In the genomic region with DNA sequence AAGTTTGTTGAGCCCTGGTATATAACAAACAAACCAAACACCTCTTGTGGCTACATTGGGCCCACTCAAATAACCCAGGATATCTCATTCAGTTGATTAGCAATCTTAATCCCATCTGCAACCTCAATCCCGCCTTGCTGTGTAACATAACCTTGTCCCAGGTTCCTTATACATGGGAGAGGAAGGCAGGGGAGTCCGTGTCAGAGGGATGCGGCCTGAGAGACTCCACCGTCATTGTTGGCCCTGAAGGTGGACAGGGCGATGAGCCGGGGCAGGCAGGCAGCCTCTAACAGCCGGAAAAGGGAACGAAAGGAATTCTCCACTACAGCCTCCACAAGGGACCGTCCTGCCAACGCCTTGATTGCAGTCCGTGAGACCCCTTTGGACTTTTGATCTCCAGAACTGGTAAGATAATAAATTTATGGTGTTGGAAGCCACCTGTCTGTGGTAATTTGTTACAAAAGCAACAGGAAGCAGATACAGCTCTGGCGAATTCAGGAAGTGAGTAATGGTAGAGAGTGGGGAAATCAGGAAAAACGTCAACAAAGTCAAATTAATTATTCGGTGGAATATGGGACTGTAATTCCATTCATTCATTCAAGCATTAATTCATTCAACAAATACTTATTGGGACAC, we compare ENCODE assay signal across 26 cellular contexts.
DNase-seq lines count a peak whose midpoint lies in the region; TF ChIP-seq lines count a peak whose summit lies in the region.
"Had no signal": no experiment of that assay in that cellular context is flagged by ENCODE, and none has a peak within 500 bp of the region (broad histone marks: within the 10 kb centered on the region; RNA-seq: fewer than 3 reads in every experiment).

No MANE protein-coding gene starts in this region.

- H3K4me1 ChIP-seq in PC-9 (replicated peaks; ENCODE audit: insufficient read depth), result peaks cover 16% of the 10 kb centered on the region
- H3K4me1 ChIP-seq: esophagus muscularis mucosa, psoas muscle, stomach, upper lobe of right lung had no signal

- H3K4me2 ChIP-seq in PC-9, result peak overlapping the region; percentile 20; the same call in 1 of the 2 replicates
- H3K4me2 ChIP-seq: smooth muscle cell had no signal

- POLR2A ChIA-PET in PC-9 (lab: Charles Lee; ENCODE audit: unreplicated experiment), result no interaction called here

- H3F3A ChIP-seq in PC-9 (ENCODE audit: insufficient read depth, low read depth), result no peaks in the 10 kb centered on the region

- H3K9me3 ChIP-seq in PC-9 (ENCODE audit: insufficient read depth, low read depth), result no peaks in the 10 kb centered on the region
- H3K9me3 ChIP-seq in MG63, result no peaks in the 10 kb centered on the region; the same call in 1 of the 2 replicates
- H3K9me3 ChIP-seq: esophagus muscularis mucosa, psoas muscle, stomach, upper lobe of right lung had no signal

- H3K27me3 ChIP-seq in PC-9 (ENCODE audit: insufficient read depth, low read depth), result no peaks in the 10 kb centered on the region
- no peaks in the 10 kb centered on the region for H3K27me3 ChIP-seq in MG63
- H3K27me3 ChIP-seq: upper lobe of right lung had no signal

- no peak for TF ChIP-seq CTCF in PC-9 (conservative IDR thresholded peaks at IDR 0.05)
- no peak for TF ChIP-seq CTCF in epithelial cell of esophagus (IDR thresholded peaks at IDR 0.05; ENCODE audit: insufficient read depth, low read depth, low read length, missing control alignments)

- intact Hi-C loops in PC-9 (cut with micrococcal nuclease; ENCODE audit: unreplicated experiment), result no loop called here

- no peaks in the 10 kb centered on the region for H3K9me2 ChIP-seq in PC-9 (ENCODE audit: insufficient read depth)

- H3K36me3 ChIP-seq in PC-9 (ENCODE audit: low read depth) (no peaks in the 10 kb centered on the region), MG63 (no peaks in the 10 kb centered on the region)
- H3K36me3 ChIP-seq: esophagus muscularis mucosa, stomach, upper lobe of right lung had no signal

- H3K4me3 ChIP-seq in PC-9, result no peak overlapping the region
- H3K4me3 ChIP-seq in epithelial cell of esophagus (ENCODE audit: low read length), result no peak overlapping the region
- H3K4me3 ChIP-seq in MG63, result no peak overlapping the region
- H3K4me3 ChIP-seq: esophagus muscularis mucosa, psoas muscle, SK-N-MC, smooth muscle cell, stomach, upper lobe of right lung had no signal

- BruUV-seq in PC-9 (replicated peaks; lab: Mats Ljungman, UMichigan), result no TSS peak

- no peaks in the 10 kb centered on the region for H3K79me2 ChIP-seq in PC-9 (ENCODE audit: low read depth)

- H2AFZ ChIP-seq in PC-9, result no peak overlapping the region

- CTCF ChIA-PET in PC-9 (lab: Charles Lee), result no interaction called here

- H3K27ac ChIP-seq in PC-9, result no peak overlapping the region
- H3K27ac ChIP-seq: esophagus muscularis mucosa, psoas muscle, SK-N-MC, stomach, upper lobe of right lung had no signal

- H4K20me1 ChIP-seq in PC-9 (ENCODE audit: insufficient read depth), result no peaks in the 10 kb centered on the region

- peak; percentile 60 for DNase-seq in HT1080 (ENCODE audit: low read depth)
- peak in 1 of 2 experiments; percentile 42 for DNase-seq in PC-9
- DNase-seq in epithelial cell of esophagus (ENCODE audit: low read depth), result peak; percentile 41
- DNase-seq in non-pigmented ciliary epithelial cell (ENCODE audit: low read depth), result peak; percentile 11
- no peak for DNase-seq in SIG-M5 (lab: John Stamatoyannopoulos, UW)
- no peak for DNase-seq in MG63
- no peak for DNase-seq in DMS53 treated with DMSO at 0.1 percent for 48 hours (lab: John Stamatoyannopoulos, UW; ENCODE audit: unreplicated experiment)
- DNase-seq: activated CD4-positive, CD25-positive, alpha-beta regulatory T cell; activated CD8-positive, alpha-beta T cell treated with anti-CD3 and anti-CD28 coated beads for 36 hours; AML-193; amygdala; DND-41; effector CD4-positive, alpha-beta T cell; head of caudate nucleus; midbrain; NCI-H1048; NCI-H2081; NCI-H446 treated with DMSO at 0.1 percent for 48 hours; NK-92 treated with Interleukin-12 subunit alpha and Interleukin-12 subunit beta, amount 100 ng/mL, for 24 hours; psoas muscle; stimulated activated CD4-positive, alpha-beta T cell treated with anti-CD3 and anti-CD28 coated beads, Interleukin-4, amount 100 ng/mL, for 24 hours; stomach; upper lobe of right lung had no signal

Comparison
In these comparisons a context has a peak if more than half of its experiments do, and no peak if none do; other contexts are left out.
1. DNase-seq: peak in HT1080 (single experiment), epithelial cell of esophagus (single experiment) and non-pigmented ciliary epithelial cell (single experiment); none in SIG-M5 (single experiment), MG63 (single experiment) and DMS53 treated with DMSO at 0.1 percent for 48 hours (single experiment).